Comparison of ENCODE assay signal across 9 cellular contexts in genomic region chr9:88578486-88579362, GRCh38. TPM values are rescaled to one million over a fixed set of nuclear protein-coding genes. Genes with fewer than 3 reads are reported as not detected.
DNase-seq lines count a peak whose midpoint lies in the region; ATAC-seq, FAIRE-seq and TF ChIP-seq lines count a peak whose summit lies in the region.
"Had no signal": no experiment of that assay in that cellular context is flagged by ENCODE, and none has a peak within 500 bp of the region (broad histone marks: within the 10 kb centered on the region; RNA-seq: fewer than 3 reads in every experiment).

No MANE protein-coding gene starts in this region.

- peak; percentile 44 for DNase-seq in D721Med (ENCODE audit: insufficient read length, low spot score)
- peak; percentile 63 for DNase-seq in HuH-7 (ENCODE audit: low spot score)
- DNase-seq in T-helper 1 cell = peak; percentile 16 to 55 (median 43)
- peak; percentile 59 for DNase-seq in amniotic epithelial cell (ENCODE audit: low read depth)
- peak; percentile 84 for DNase-seq in left cardiac atrium
- DNase-seq in renal cortical epithelial cell (ENCODE audit: low read depth) = peak; percentile 58

- no peak for FAIRE-seq in D721Med (lab: Jason Lieb, UNC)
- FAIRE-seq: endometrium had no signal

- intact Hi-C loops in left cardiac atrium (cut with DNase I) = loop anchor here in 1 of 2 donors (10.0 kb wide), 1 partner anchor 504 kb away; no protein-coding TSS in a partner anchor

- peak; percentile 74 for TF ChIP-seq CTCF in D721Med (IDR thresholded peaks at IDR 0.05; ENCODE audit: insufficient read depth, missing control alignments)

- peak; percentile 92 for ATAC-seq in GM21390 (IDR thresholded peaks at IDR 0.05; ENCODE audit: unreplicated experiment)
- ATAC-seq in left cardiac atrium = peak; percentile 93 to 94
- no peak for ATAC-seq in GM19328 (IDR thresholded peaks at IDR 0.05; ENCODE audit: unreplicated experiment)

RNA-seq across cellular contexts. Expression of gene NXNL2, which starts 43.7 kb away (rescaled TPM):
- total RNA-seq in left cardiac atrium = not detected
- total RNA-seq in renal cortical epithelial cell = 5.2 and 15.3 TPM in 2 replicates
